In genomic region chr1:16058394-16059120, GRCh38 we compare ENCODE assay signal across 5 cellular contexts. TPM values are rescaled to one million over a fixed set of nuclear protein-coding genes. Genes with fewer than 3 reads are reported as not detected.
"Had no signal": no experiment of that assay in that cellular context is flagged by ENCODE, and none has a peak within 500 bp of the region (broad histone marks: within the 10 kb centered on the region; RNA-seq: fewer than 3 reads in every experiment).

No MANE protein-coding gene starts in this region.

RNA-seq across cellular contexts. Expression of gene CLCNKB, which starts 15.0 kb away (rescaled TPM):
- total RNA-seq: Peyer's patch, SJSA1 had no signal

RNA-seq across cellular contexts. Expression of gene CLCNKA, which starts 36.7 kb away (rescaled TPM):
- total RNA-seq: SJSA1 had no signal

RNA-seq across cellular contexts. Expression of gene HSPB7, which starts 40.7 kb away (rescaled TPM):
- total RNA-seq: PC-9, SJSA1 had no signal

RNA-seq across cellular contexts. Expression of gene SRARP, which starts 54.5 kb away (rescaled TPM):
- total RNA-seq: M059J, PC-9, Peyer's patch, SJSA1 had no signal
- polyA plus RNA-seq: SK-N-SH had no signal
